13 cellular contexts compared by ENCODE assay signal in the genomic region with DNA sequence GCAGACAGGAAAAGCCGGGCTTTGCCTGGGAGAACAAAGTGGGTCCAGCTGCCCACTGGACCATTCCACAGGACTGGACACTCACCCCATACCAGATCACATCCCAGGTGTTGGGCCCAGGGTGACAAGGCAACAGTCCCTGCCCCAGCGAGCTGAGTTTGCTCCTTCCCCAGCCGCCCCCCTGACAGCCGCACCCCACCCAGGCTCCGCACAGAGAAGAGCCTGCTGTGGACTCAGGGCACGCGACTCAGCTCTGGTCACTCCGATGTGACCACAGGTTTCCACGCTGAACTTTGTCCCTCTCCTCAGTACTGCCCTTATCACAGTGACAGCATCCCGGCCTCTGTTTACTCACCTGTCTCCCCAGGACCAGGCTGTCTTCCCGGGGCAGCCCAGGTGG. TPM values are rescaled to one million over a fixed set of nuclear protein-coding genes. Genes with fewer than 3 reads are reported as not detected.
DNase-seq lines count a peak whose midpoint lies in the region; ATAC-seq and TF ChIP-seq lines count a peak whose summit lies in the region.
"Had no signal": no experiment of that assay in that cellular context is flagged by ENCODE, and none has a peak within 500 bp of the region (broad histone marks: within the 10 kb centered on the region; RNA-seq: fewer than 3 reads in every experiment).

No MANE protein-coding gene starts in this region.

- intact Hi-C loops in activated naive CD4-positive, alpha-beta T cell treated with anti-CD3 and anti-CD28 coated beads for 36 hours (cut with micrococcal nuclease), result no loop called here
- intact Hi-C loops in left colon (cut with DNase I, micrococcal nuclease), result no loop called here

- H3K27me3 Mint-ChIP-seq in activated naive CD4-positive, alpha-beta T cell treated with anti-CD3 and anti-CD28 coated beads for 36 hours (ENCODE audit: low read depth), result peaks cover 26% of the 10 kb centered on the region
- peaks cover 76% of the 10 kb centered on the region for H3K27me3 Mint-ChIP-seq in WTC11 (ENCODE audit: low read depth)
- peaks cover 55% of the 10 kb centered on the region for H3K27me3 Mint-ChIP-seq in stimulated activated naive CD8-positive, alpha-beta T cell treated with anti-CD3 and anti-CD28 coated beads, Interleukin-15, amount 100 ng/mL, for 72 hours

- POLR2A ChIA-PET in WTC11 (lab: Charles Lee), result no interaction called here

- no peak for DNase-seq in activated naive CD4-positive, alpha-beta T cell treated with anti-CD3 and anti-CD28 coated beads for 36 hours
- no peak for DNase-seq in activated naive CD4-positive, alpha-beta T cell (lab: John Stamatoyannopoulos, UW)
- DNase-seq in WTC11 (ENCODE audit: low spot score) (no peak), left colon (no peak), cortex of kidney (lab: John Stamatoyannopoulos, UW) (no peak)
- no peak for DNase-seq in stimulated activated naive CD8-positive, alpha-beta T cell treated with anti-CD3 and anti-CD28 coated beads, Interleukin-15, amount 100 ng/mL, for 72 hours
- DNase-seq in stimulated activated naive CD4-positive, alpha-beta T cell treated with Interleukin-2 at 50 U/mL for 16 hours (lab: John Stamatoyannopoulos, UW), result no peak
- DNase-seq: dermis blood vessel endothelial cell, NCI-H1048, NCI-H748 treated with DMSO at 0.1 percent for 48 hours, SHP77 had no signal

- H3K9me3 Mint-ChIP-seq in activated naive CD4-positive, alpha-beta T cell treated with anti-CD3 and anti-CD28 coated beads for 36 hours, result no peaks in the 10 kb centered on the region
- no peaks in the 10 kb centered on the region for H3K9me3 Mint-ChIP-seq in WTC11
- no peaks in the 10 kb centered on the region for H3K9me3 Mint-ChIP-seq in stimulated activated naive CD8-positive, alpha-beta T cell treated with anti-CD3 and anti-CD28 coated beads, Interleukin-15, amount 100 ng/mL, for 72 hours

- peak overlapping the region; percentile 49 for H3K4me3 Mint-ChIP-seq in activated naive CD4-positive, alpha-beta T cell treated with anti-CD3 and anti-CD28 coated beads for 36 hours
- H3K4me3 Mint-ChIP-seq in WTC11, result peak overlapping the region; percentile 46
- peak overlapping the region; percentile 28 to 54 for H3K4me3 Mint-ChIP-seq in stimulated activated naive CD8-positive, alpha-beta T cell treated with anti-CD3 and anti-CD28 coated beads, Interleukin-15, amount 100 ng/mL, for 72 hours

- CTCF ChIA-PET in activated naive CD4-positive, alpha-beta T cell treated with anti-CD3 and anti-CD28 coated beads for 36 hours (lab: Charles Lee), result interaction anchor here (0.5 kb wide), 1 partner anchor 19 kb away, joined by 3 read pairs; no protein-coding TSS in a partner anchor
- CTCF ChIA-PET in WTC11 (lab: Charles Lee), result no interaction called here

- no peak for TF ChIP-seq CTCF in WTC11 (IDR thresholded peaks at IDR 0.05)

- no peak overlapping the region for H3K27ac Mint-ChIP-seq in activated naive CD4-positive, alpha-beta T cell treated with anti-CD3 and anti-CD28 coated beads for 36 hours
- no peak overlapping the region for H3K27ac Mint-ChIP-seq in WTC11
- H3K27ac Mint-ChIP-seq in stimulated activated naive CD8-positive, alpha-beta T cell treated with anti-CD3 and anti-CD28 coated beads, Interleukin-15, amount 100 ng/mL, for 72 hours, result no peak overlapping the region

- ATAC-seq in WTC11, result no peak
- ATAC-seq in left colon, result peak; percentile 40
- ATAC-seq in stimulated activated naive CD8-positive, alpha-beta T cell treated with anti-CD3 and anti-CD28 coated beads, Interleukin-15, amount 100 ng/mL, for 72 hours, result no peak
- no peak for ATAC-seq in GM18511 (IDR thresholded peaks at IDR 0.05; ENCODE audit: unreplicated experiment)

- no peaks in the 10 kb centered on the region for H3K36me3 Mint-ChIP-seq in activated naive CD4-positive, alpha-beta T cell treated with anti-CD3 and anti-CD28 coated beads for 36 hours (ENCODE audit: low read depth)
- H3K36me3 Mint-ChIP-seq in WTC11, result no peaks in the 10 kb centered on the region

- H3K4me1 Mint-ChIP-seq in activated naive CD4-positive, alpha-beta T cell treated with anti-CD3 and anti-CD28 coated beads for 36 hours (ENCODE audit: low read depth), result no peaks in the 10 kb centered on the region
- H3K4me1 Mint-ChIP-seq in WTC11, result peaks cover 5% of the 10 kb centered on the region
- H3K4me1 Mint-ChIP-seq in stimulated activated naive CD8-positive, alpha-beta T cell treated with anti-CD3 and anti-CD28 coated beads, Interleukin-15, amount 100 ng/mL, for 72 hours, result peaks cover 9% of the 10 kb centered on the region

TF ChIP-seq in WTC11, 78 proteins besides CTCF, POLR2A, EP300 and RAD21:
- TF ChIP-seq FOXK1 (CRISPR knock-in tag; IDR thresholded peaks at IDR 0.05) (no peak), NR3C1 (CRISPR knock-in tag; conservative IDR thresholded peaks at IDR 0.05; ENCODE audit: low read depth) (no peak), RELA (CRISPR knock-in tag; IDR thresholded peaks at IDR 0.05; ENCODE audit: borderline replicate concordance) (no peak), ZNF232 (CRISPR knock-in tag; IDR thresholded peaks at IDR 0.05) (no peak), ZNF317 (CRISPR knock-in tag; IDR thresholded peaks at IDR 0.05; ENCODE audit: borderline replicate concordance, low read depth) (no peak), TCF7 (CRISPR knock-in tag; IDR thresholded peaks at IDR 0.05; ENCODE audit: low read depth) (no peak), OVOL2 (CRISPR knock-in tag; IDR thresholded peaks at IDR 0.05; ENCODE audit: borderline replicate concordance) (no peak), SMAD3 (CRISPR knock-in tag; IDR thresholded peaks at IDR 0.05; ENCODE audit: borderline replicate concordance) (no peak), NFATC4 (CRISPR knock-in tag; IDR thresholded peaks at IDR 0.05) (no peak), TEAD4 (CRISPR knock-in tag; IDR thresholded peaks at IDR 0.05) (no peak), ZNF219 (CRISPR knock-in tag; IDR thresholded peaks at IDR 0.05; ENCODE audit: borderline replicate concordance) (no peak)
- TF ChIP-seq, protein P1, sequence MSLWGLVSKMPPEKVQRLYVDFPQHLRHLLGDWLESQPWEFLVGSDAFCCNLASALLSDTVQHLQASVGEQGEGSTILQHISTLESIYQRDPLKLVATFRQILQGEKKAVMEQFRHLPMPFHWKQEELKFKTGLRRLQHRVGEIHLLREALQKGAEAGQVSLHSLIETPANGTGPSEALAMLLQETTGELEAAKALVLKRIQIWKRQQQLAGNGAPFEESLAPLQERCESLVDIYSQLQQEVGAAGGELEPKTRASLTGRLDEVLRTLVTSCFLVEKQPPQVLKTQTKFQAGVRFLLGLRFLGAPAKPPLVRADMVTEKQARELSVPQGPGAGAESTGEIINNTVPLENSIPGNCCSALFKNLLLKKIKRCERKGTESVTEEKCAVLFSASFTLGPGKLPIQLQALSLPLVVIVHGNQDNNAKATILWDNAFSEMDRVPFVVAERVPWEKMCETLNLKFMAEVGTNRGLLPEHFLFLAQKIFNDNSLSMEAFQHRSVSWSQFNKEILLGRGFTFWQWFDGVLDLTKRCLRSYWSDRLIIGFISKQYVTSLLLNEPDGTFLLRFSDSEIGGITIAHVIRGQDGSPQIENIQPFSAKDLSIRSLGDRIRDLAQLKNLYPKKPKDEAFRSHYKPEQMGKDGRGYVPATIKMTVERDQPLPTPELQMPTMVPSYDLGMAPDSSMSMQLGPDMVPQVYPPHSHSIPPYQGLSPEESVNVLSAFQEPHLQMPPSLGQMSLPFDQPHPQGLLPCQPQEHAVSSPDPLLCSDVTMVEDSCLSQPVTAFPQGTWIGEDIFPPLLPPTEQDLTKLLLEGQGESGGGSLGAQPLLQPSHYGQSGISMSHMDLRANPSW (CRISPR knock-in tag; conservative IDR thresholded peaks at IDR 0.05; ENCODE audit: low read depth), result no peak

RNA-seq across cellular contexts. Expression of a gene that starts 1.2 kb away (rescaled TPM):
- total RNA-seq in activated naive CD4-positive, alpha-beta T cell treated with anti-CD3 and anti-CD28 coated beads for 36 hours, result under 1 TPM; 0.12 to 0.14 TPM
- total RNA-seq in WTC11 (2021) (0.74 to 0.92 TPM (median 0.82 TPM) in 3 replicates), left colon (10 to 100 TPM; 11.1 to 20.2 TPM)

RNA-seq across cellular contexts. Expression of a gene that starts 16.3 kb away (rescaled TPM):
- total RNA-seq in activated naive CD4-positive, alpha-beta T cell treated with anti-CD3 and anti-CD28 coated beads for 36 hours, result under 1 TPM; 0.52 to 0.67 TPM
- total RNA-seq in WTC11 (2021) (1.7 to 2.4 TPM (median 2.3 TPM) in 3 replicates), left colon (1 to 10 TPM; 1.4 to 3.0 TPM)
- total RNA-seq: G401 had no signal

RNA-seq across cellular contexts. Expression of a gene that starts 48.8 kb away (rescaled TPM):
- total RNA-seq in activated naive CD4-positive, alpha-beta T cell treated with anti-CD3 and anti-CD28 coated beads for 36 hours, result 10 to 100 TPM; 73.8 to 75.6 TPM
- 42.5 to 50.7 TPM (median 48.9 TPM) in 3 replicates for total RNA-seq in WTC11 (2021)
- 10 to 100 TPM; 33.5 to 38.4 TPM for total RNA-seq in left colon
